Comparison of ENCODE assay signal across 8 cellular contexts in the genomic region with DNA sequence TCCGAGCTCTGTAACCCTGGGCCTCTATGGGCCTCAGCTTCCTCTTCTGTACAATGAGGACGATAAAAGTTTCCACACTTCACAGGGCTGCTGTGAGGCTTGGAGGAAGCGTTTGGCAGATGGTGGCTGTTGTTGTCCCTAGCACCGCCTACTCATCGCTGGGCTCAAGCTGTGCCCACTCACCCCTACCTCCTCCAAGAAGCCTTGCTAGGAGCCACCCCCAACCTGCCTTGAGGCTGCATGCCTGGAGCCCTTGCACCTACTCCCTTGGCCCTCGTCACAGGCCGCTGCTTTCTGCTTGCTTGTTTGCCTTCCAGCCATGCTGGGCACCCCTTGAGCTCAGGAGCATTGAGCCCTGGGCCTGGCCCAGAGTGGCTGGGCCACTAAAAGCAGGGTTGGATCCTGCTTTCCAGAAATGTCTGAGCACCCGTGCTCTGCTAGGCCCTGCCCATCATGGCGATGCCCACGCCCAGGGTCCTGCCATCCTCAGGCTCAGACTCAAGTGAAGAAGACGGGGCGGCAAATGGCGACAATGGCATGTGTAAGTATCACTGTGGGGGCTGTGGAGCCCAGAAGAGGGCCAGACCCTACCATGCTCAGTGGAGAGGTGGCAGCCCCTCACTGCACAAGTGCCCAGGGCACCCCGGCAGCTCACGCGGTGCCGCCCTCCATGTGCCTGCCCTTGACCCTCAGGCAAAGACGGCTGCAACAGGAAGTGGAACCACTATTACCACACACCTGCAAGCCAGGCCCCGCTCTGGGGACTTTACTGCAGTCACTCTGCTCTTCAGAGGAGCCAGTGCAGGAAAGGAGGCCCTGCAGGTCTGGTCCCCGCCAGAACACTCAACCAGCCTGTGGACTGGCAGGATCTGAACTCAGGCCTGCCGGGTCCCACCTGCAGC. TPM values are rescaled to one million over a fixed set of nuclear protein-coding genes. Genes with fewer than 3 reads are reported as not detected.
DNase-seq lines count a peak whose midpoint lies in the region; ATAC-seq and TF ChIP-seq lines count a peak whose summit lies in the region.

No MANE protein-coding gene starts in this region.

- intact Hi-C loops in left ventricle myocardium superior (cut with micrococcal nuclease) (no loop called here), upper lobe of right lung (cut with DNase I) (no loop called here)

- no peaks in the 10 kb centered on the region for H3K9me3 ChIP-seq in upper lobe of right lung

- H3K9me2 ChIP-seq in GM23338 (ENCODE audit: insufficient read depth): no peaks in the 10 kb centered on the region

- peaks cover 36% of the 10 kb centered on the region for H3K4me1 Mint-ChIP-seq in GM23338
- peaks cover 65% of the 10 kb centered on the region for H3K4me1 Mint-ChIP-seq in T-helper 2 cell treated with Interferon-gamma antibody and Interleukin-4, amounts not matched to agents 5 μg/mL and 100 μg/mL, for 36 hours (ENCODE audit: low read depth)

- H3K27me3 ChIP-seq in GM06990 (replicated peaks; ENCODE audit: control insufficient read depth, insufficient read depth, low read length): no peaks in the 10 kb centered on the region
- no peaks in the 10 kb centered on the region for H3K27me3 ChIP-seq in GM23338 (ENCODE audit: insufficient read depth)
- no peaks in the 10 kb centered on the region for H3K27me3 ChIP-seq in upper lobe of right lung
- H3K27me3 ChIP-seq in foreskin keratinocyte: no peaks in the 10 kb centered on the region

- peak overlapping the region; percentile 56; the same call in 1 of the 2 replicates for H3K27ac Mint-ChIP-seq in GM23338
- H3K27ac Mint-ChIP-seq in T-helper 2 cell treated with Interferon-gamma antibody and Interleukin-4, amounts not matched to agents 5 μg/mL and 100 μg/mL, for 36 hours: peak overlapping the region; percentile 97

- TF ChIP-seq CTCF in GM06990 (IDR thresholded peaks at IDR 0.05; ENCODE audit: insufficient read depth, low read length, poor library complexity, severe bottlenecking) (no peak), GM23338 (conservative IDR thresholded peaks at IDR 0.05; ENCODE audit: low read depth in 2 of 2) (no peak), upper lobe of right lung (IDR thresholded peaks at IDR 0.05) (no peak), foreskin keratinocyte (conservative IDR thresholded peaks at IDR 0.05) (no peak)

- no peak overlapping the region for H2AFZ ChIP-seq in GM23338

- no peaks in the 10 kb centered on the region; the same call in 1 of the 3 replicates for H3K36me3 Mint-ChIP-seq in GM23338 (ENCODE audit: low read depth)
- H3K36me3 Mint-ChIP-seq in T-helper 2 cell treated with Interferon-gamma antibody and Interleukin-4, amounts not matched to agents 5 μg/mL and 100 μg/mL, for 36 hours (ENCODE audit: low read depth): peaks cover 21% of the 10 kb centered on the region

- ATAC-seq in GM23338 (no peak), left ventricle myocardium superior (peak; percentile 8), upper lobe of right lung (peak; percentile 67), foreskin keratinocyte (no peak)

- no peaks in the 10 kb centered on the region for H3K36me3 ChIP-seq in GM06990 (ENCODE audit: control insufficient read depth, insufficient read depth, low read length)
- H3K36me3 ChIP-seq in GM23338 (ENCODE audit: insufficient read depth): no peaks in the 10 kb centered on the region
- no peaks in the 10 kb centered on the region for H3K36me3 ChIP-seq in upper lobe of right lung

- H3K4me1 ChIP-seq in GM23338 (ENCODE audit: insufficient read depth) (peaks cover 9% of the 10 kb centered on the region; the same call in 1 of the 2 replicates), upper lobe of right lung (peaks cover 67% of the 10 kb centered on the region), foreskin keratinocyte (peaks cover 3% of the 10 kb centered on the region)

- H3K4me2 ChIP-seq in GM23338: no peak overlapping the region

- no peak overlapping the region for H3K4me3 ChIP-seq in GM06990 (replicated peaks; ENCODE audit: low read depth, low read length)
- no peak overlapping the region for H3K4me3 ChIP-seq in GM23338
- H3K4me3 ChIP-seq in upper lobe of right lung: no peak overlapping the region

- no peaks in the 10 kb centered on the region for H3K9me3 Mint-ChIP-seq in GM23338
- no peaks in the 10 kb centered on the region for H3K9me3 Mint-ChIP-seq in T-helper 2 cell treated with Interferon-gamma antibody and Interleukin-4, amounts not matched to agents 5 μg/mL and 100 μg/mL, for 36 hours

- 0 out of 2 replicates have a peak, but pooled peaks cover 3% of the 10 kb centered on the region for H4K20me1 ChIP-seq in GM23338 (replicated peaks; ENCODE audit: insufficient read depth)

- H3K27ac ChIP-seq in GM23338 (ENCODE audit: low read depth): no peak overlapping the region
- H3K27ac ChIP-seq in upper lobe of right lung: peak overlapping the region; percentile 81
- no peak overlapping the region for H3K27ac ChIP-seq in foreskin keratinocyte

- H3K27me3 Mint-ChIP-seq in GM23338 (ENCODE audit: insufficient read depth, low read depth, poor library complexity): peaks cover 8% of the 10 kb centered on the region
- no peaks in the 10 kb centered on the region for H3K27me3 Mint-ChIP-seq in T-helper 2 cell treated with Interferon-gamma antibody and Interleukin-4, amounts not matched to agents 5 μg/mL and 100 μg/mL, for 36 hours (ENCODE audit: low read depth)

- no peaks in the 10 kb centered on the region for H3F3A ChIP-seq in GM23338 (replicated peaks; ENCODE audit: low read depth)

- peak; percentile 76 for DNase-seq in GM06990 (ENCODE audit: extremely low read depth, insufficient read length)
- no peak for DNase-seq in GM23338 (ENCODE audit: low spot score)
- DNase-seq in T-helper 2 cell treated with Interferon-gamma antibody and Interleukin-4, amounts not matched to agents 5 μg/mL and 100 μg/mL, for 36 hours (ENCODE audit: low spot score): no peak
- DNase-seq in left ventricle myocardium superior: peak; percentile 53
- DNase-seq in upper lobe of right lung: peak; percentile 85
- DNase-seq in foreskin keratinocyte: no peak
- no peak for DNase-seq in NCI-H2029 (lab: John Stamatoyannopoulos, UW)
- no peak for DNase-seq in 8988T

- no peaks in the 10 kb centered on the region for H3K79me2 ChIP-seq in GM23338 (replicated peaks; ENCODE audit: insufficient read depth)

- no peak overlapping the region for H3K4me3 Mint-ChIP-seq in GM23338
- peak overlapping the region; percentile 79 for H3K4me3 Mint-ChIP-seq in T-helper 2 cell treated with Interferon-gamma antibody and Interleukin-4, amounts not matched to agents 5 μg/mL and 100 μg/mL, for 36 hours

TF ChIP-seq in GM23338, 12 proteins besides CTCF, POLR2A, EP300 and RAD21 (continues in another document):
- TF ChIP-seq, protein P1, sequence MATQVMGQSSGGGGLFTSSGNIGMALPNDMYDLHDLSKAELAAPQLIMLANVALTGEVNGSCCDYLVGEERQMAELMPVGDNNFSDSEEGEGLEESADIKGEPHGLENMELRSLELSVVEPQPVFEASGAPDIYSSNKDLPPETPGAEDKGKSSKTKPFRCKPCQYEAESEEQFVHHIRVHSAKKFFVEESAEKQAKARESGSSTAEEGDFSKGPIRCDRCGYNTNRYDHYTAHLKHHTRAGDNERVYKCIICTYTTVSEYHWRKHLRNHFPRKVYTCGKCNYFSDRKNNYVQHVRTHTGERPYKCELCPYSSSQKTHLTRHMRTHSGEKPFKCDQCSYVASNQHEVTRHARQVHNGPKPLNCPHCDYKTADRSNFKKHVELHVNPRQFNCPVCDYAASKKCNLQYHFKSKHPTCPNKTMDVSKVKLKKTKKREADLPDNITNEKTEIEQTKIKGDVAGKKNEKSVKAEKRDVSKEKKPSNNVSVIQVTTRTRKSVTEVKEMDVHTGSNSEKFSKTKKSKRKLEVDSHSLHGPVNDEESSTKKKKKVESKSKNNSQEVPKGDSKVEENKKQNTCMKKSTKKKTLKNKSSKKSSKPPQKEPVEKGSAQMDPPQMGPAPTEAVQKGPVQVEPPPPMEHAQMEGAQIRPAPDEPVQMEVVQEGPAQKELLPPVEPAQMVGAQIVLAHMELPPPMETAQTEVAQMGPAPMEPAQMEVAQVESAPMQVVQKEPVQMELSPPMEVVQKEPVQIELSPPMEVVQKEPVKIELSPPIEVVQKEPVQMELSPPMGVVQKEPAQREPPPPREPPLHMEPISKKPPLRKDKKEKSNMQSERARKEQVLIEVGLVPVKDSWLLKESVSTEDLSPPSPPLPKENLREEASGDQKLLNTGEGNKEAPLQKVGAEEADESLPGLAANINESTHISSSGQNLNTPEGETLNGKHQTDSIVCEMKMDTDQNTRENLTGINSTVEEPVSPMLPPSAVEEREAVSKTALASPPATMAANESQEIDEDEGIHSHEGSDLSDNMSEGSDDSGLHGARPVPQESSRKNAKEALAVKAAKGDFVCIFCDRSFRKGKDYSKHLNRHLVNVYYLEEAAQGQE (IDR thresholded peaks at IDR 0.05; ENCODE audit: unreplicated experiment): no peak
- TF ChIP-seq JUNB (IDR thresholded peaks at IDR 0.05; ENCODE audit: unreplicated experiment): no peak
- TF ChIP-seq EZH2 (IDR thresholded peaks at IDR 0.05; ENCODE audit: low read depth, unreplicated experiment): no peak
- no peak for TF ChIP-seq POLR2AphosphoS5 (IDR thresholded peaks at IDR 0.05; ENCODE audit: low read depth)
- TF ChIP-seq STAT1 (IDR thresholded peaks at IDR 0.05; ENCODE audit: unreplicated experiment): no peak
- TF ChIP-seq ZNF331 (CRISPR knock-in tag; IDR thresholded peaks at IDR 0.05; ENCODE audit: low read depth): no peak
- TF ChIP-seq EZH2phosphoT487 (IDR thresholded peaks at IDR 0.05; ENCODE audit: unreplicated experiment): no peak

RNA-seq across cellular contexts. Expression of a gene that starts 9.5 kb away (rescaled TPM):
- total RNA-seq in GM23338 (2014; rRNA removed; shearing (Covaris generic)): 28.9 and 30.9 TPM in 2 replicates
- polyA plus RNA-seq in GM23338 (2016; fragmentation: Nextera tagmentation; extraction: Ambion mirVana): 370 and 378 TPM in 2 replicates
- total RNA-seq in left ventricle myocardium superior: 34.7 TPM
- 169 TPM for total RNA-seq in upper lobe of right lung
- 194 and 196 TPM in 2 replicates for total RNA-seq in foreskin keratinocyte
- polyA plus RNA-seq in foreskin keratinocyte: 543 and 549 TPM in 2 replicates

RNA-seq across cellular contexts. Expression of a gene that starts 17.0 kb away (rescaled TPM):
- total RNA-seq in GM23338 (2014; rRNA removed; shearing (Covaris generic)): 8.0 and 9.4 TPM in 2 replicates
- polyA plus RNA-seq in GM23338 (2016; fragmentation: Nextera tagmentation; extraction: Ambion mirVana): 7.3 and 8.3 TPM in 2 replicates
- 9.7 TPM for total RNA-seq in left ventricle myocardium superior
- total RNA-seq in upper lobe of right lung: 37.0 TPM
- total RNA-seq in foreskin keratinocyte: 5.6 and 9.9 TPM in 2 replicates
- 12.4 and 13.3 TPM in 2 replicates for polyA plus RNA-seq in foreskin keratinocyte

RNA-seq across cellular contexts. Expression of a gene that starts 28.3 kb away (rescaled TPM):
- total RNA-seq in GM23338 (2014; rRNA removed; shearing (Covaris generic)): not detected in 2 replicates
- polyA plus RNA-seq in GM23338 (2016; fragmentation: Nextera tagmentation; extraction: Ambion mirVana): 7.3 and 9.6 TPM in 2 replicates
- 6.3 TPM for total RNA-seq in left ventricle myocardium superior
- 348 TPM for total RNA-seq in upper lobe of right lung
- total RNA-seq in foreskin keratinocyte: 0.25 TPM in 1 of 2 replicates, not detected in the other
- polyA plus RNA-seq in foreskin keratinocyte: 0.18 and 0.36 TPM in 2 replicates

RNA-seq across cellular contexts. Expression of a gene that starts 55.4 kb away (rescaled TPM):
- total RNA-seq in GM23338 (2014; rRNA removed; shearing (Covaris generic)): 26.1 and 36.8 TPM in 2 replicates
- polyA plus RNA-seq in GM23338 (2016; fragmentation: Nextera tagmentation; extraction: Ambion mirVana): 11.6 and 12.8 TPM in 2 replicates
- total RNA-seq in left ventricle myocardium superior: 91.1 TPM
- 10.3 TPM for total RNA-seq in upper lobe of right lung
- total RNA-seq in foreskin keratinocyte: 18.9 and 22.2 TPM in 2 replicates
- 9.7 and 12.0 TPM in 2 replicates for polyA plus RNA-seq in foreskin keratinocyte

Comparison
In these comparisons a context has a peak if more than half of its experiments do, and no peak if none do; other contexts are left out.
1. DNase-seq: peak in GM06990 (single experiment), left ventricle myocardium superior (single experiment) and upper lobe of right lung (single experiment); none in GM23338 (single experiment), T-helper 2 cell treated with Interferon-gamma antibody and Interleukin-4, amounts not matched to agents 5 μg/mL and 100 μg/mL, for 36 hours (single experiment), foreskin keratinocyte (0 of 2), NCI-H2029 (single experiment) and 8988T (single experiment).
2. ATAC-seq: peak in left ventricle myocardium superior (single experiment) and upper lobe of right lung (single experiment); none in GM23338 (single experiment) and foreskin keratinocyte (single experiment).
3. RNA of a gene that starts 28.3 kb away (total RNA-seq): 348 TPM in upper lobe of right lung (single experiment); 6.3 TPM in left ventricle myocardium superior (single experiment), 0.25 TPM in foreskin keratinocyte and not detected in GM23338; every median in the first group is over 10 times any median in the second.